ENCODE assay signal across 12 cellular contexts in the genomic region with DNA sequence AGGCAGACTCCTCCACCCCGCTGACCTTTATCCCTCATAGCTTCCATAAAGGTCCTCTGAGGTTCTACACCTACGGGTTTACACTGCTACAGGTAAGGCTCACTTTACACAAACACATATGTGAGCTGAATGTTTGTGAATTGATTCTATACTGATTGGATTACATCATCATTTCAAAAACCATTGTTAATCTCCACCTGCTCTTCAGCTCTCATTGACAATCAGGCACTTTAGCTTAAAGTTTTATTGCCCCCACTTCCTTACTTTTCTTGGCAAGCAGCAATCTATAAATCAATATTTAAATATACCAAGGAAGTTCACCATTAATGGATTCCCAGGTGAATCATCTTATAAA. TPM values are rescaled to one million over a fixed set of nuclear protein-coding genes. Genes with fewer than 3 reads are reported as not detected.
DNase-seq lines count a peak whose midpoint lies in the region; ATAC-seq and TF ChIP-seq lines count a peak whose summit lies in the region.
"Had no signal": no experiment of that assay in that cellular context is flagged by ENCODE, and none has a peak within 500 bp of the region (broad histone marks: within the 10 kb centered on the region; RNA-seq: fewer than 3 reads in every experiment).

No MANE protein-coding gene starts in this region.

- DNase-seq in Calu3, result no peak
- no peak for DNase-seq in effector CD8-positive, alpha-beta T cell (lab: John Stamatoyannopoulos, UW)
- DNase-seq: posterior cingulate gyrus, SHP77 treated with DMSO at 0.1 percent for 48 hours had no signal

- TF ChIP-seq CTCF in Calu3 (IDR thresholded peaks at IDR 0.05; ENCODE audit: unreplicated experiment), result no peak
- no peak for TF ChIP-seq CTCF in OCI-LY1 (IDR thresholded peaks at IDR 0.05; ENCODE audit: low read length)

- no peak overlapping the region for H3K4me3 ChIP-seq in BLaER1 treated with 17β-estradiol and CSF1 and Interleukin-3, amounts not matched to agents 10 nM and 100 nM
- H3K4me3 ChIP-seq in OCI-LY1 (ENCODE audit: low read depth, low read length, poor library complexity, severe bottlenecking) (no peak overlapping the region), iPS-20b (ENCODE audit: low read length) (peak overlapping the region; percentile 62; the same call in 1 of the 2 replicates)
- H3K4me3 ChIP-seq: cardiac muscle cell had no signal

- no peaks in the 10 kb centered on the region for H3K27me3 ChIP-seq in BLaER1 treated with 17β-estradiol and CSF1 and Interleukin-3, amounts not matched to agents 10 nM and 100 nM
- H3K27me3 ChIP-seq in OCI-LY1 (ENCODE audit: insufficient read depth, low read length) (no peaks in the 10 kb centered on the region; the same call in 1 of the 2 replicates), iPS-20b (ENCODE audit: insufficient read depth, low read length) (peaks cover 69% of the 10 kb centered on the region)

- H3K27ac ChIP-seq in BLaER1 treated with 17β-estradiol and CSF1 and Interleukin-3, amounts not matched to agents 10 nM and 100 nM, result peak overlapping the region in 9 of 11 experiments; percentile 88 to 97 (median 93); a peak in 18 of 22 replicates
- H3K27ac ChIP-seq in OCI-LY1 (ENCODE audit: low read depth, low read length, poor library complexity, severe bottlenecking), result peak overlapping the region; percentile 72
- no peak overlapping the region for H3K27ac ChIP-seq in iPS-20b (ENCODE audit: low read length)
- H3K27ac ChIP-seq: cardiac muscle cell had no signal

- no TSS peak for BruUV-seq in Calu3 (replicated peaks; lab: Mats Ljungman, UMichigan)

- peaks cover 3% of the 10 kb centered on the region for H3K9me3 Mint-ChIP-seq in Calu3 (ENCODE audit: low read depth, unreplicated experiment)

- no peak overlapping the region for H2AFZ ChIP-seq in OCI-LY1 (ENCODE audit: low read length)

- no peaks in the 10 kb centered on the region for H3K9me2 ChIP-seq in OCI-LY1 (ENCODE audit: low read depth, low read length)

- CTCF ChIA-PET in Calu3 (lab: Charles Lee), result interaction anchor here (0.7 to 2.3 kb wide), 3 partner anchors 12 to 169 kb away, joined by 3 to 10 read pairs (median 7); no protein-coding TSS in a partner anchor

- H3F3A ChIP-seq in OCI-LY1 (ENCODE audit: insufficient read depth, low read length), result no peaks in the 10 kb centered on the region

- peaks cover 30% of the 10 kb centered on the region for H3K36me3 Mint-ChIP-seq in Calu3 (ENCODE audit: insufficient read depth, unreplicated experiment)

- intact Hi-C loops in Calu3 (cut with micrococcal nuclease; ENCODE audit: unreplicated experiment), result loop anchor here (5.0 kb wide), 2 partner anchors 70 to 165 kb away; no protein-coding TSS in a partner anchor

- peak overlapping the region; percentile 79 for H3K4me3 Mint-ChIP-seq in Calu3 (ENCODE audit: low read depth, unreplicated experiment)

- no peaks in the 10 kb centered on the region for H4K20me1 ChIP-seq in BLaER1 treated with 17β-estradiol and CSF1 and Interleukin-3, amounts not matched to agents 10 nM and 100 nM
- H4K20me1 ChIP-seq in OCI-LY1 (ENCODE audit: insufficient read depth, low read length), result no peaks in the 10 kb centered on the region

- peaks cover 19% of the 10 kb centered on the region for H3K27me3 Mint-ChIP-seq in Calu3 (ENCODE audit: unreplicated experiment)

- H3K27ac Mint-ChIP-seq in Calu3 (ENCODE audit: unreplicated experiment), result peak overlapping the region; percentile 40

- peaks cover 83 to 97% (median 90%) of the 10 kb centered on the region in 10 experiments for H3K4me1 ChIP-seq in BLaER1 treated with 17β-estradiol and CSF1 and Interleukin-3, amounts not matched to agents 10 nM and 100 nM
- H3K4me1 ChIP-seq in OCI-LY1 (ENCODE audit: insufficient read depth, low read length, severe bottlenecking) (peaks cover 49% of the 10 kb centered on the region), iPS-20b (ENCODE audit: insufficient read depth, low read length) (peaks cover 44% of the 10 kb centered on the region)

- no peak for ATAC-seq in GM18868 (IDR thresholded peaks at IDR 0.05; ENCODE audit: unreplicated experiment)
- ATAC-seq in HG03460 (IDR thresholded peaks at IDR 0.05; ENCODE audit: unreplicated experiment), result no peak
- ATAC-seq in GM18873 (IDR thresholded peaks at IDR 0.05; ENCODE audit: low FRiP score, unreplicated experiment), result no peak

- peak overlapping the region in 7 of 11 experiments; percentile 79 to 89 (median 85); a peak in 13 of 22 replicates for H3K9ac ChIP-seq in BLaER1 treated with 17β-estradiol and CSF1 and Interleukin-3, amounts not matched to agents 10 nM and 100 nM
- H3K9ac ChIP-seq in OCI-LY1 (ENCODE audit: low read length), result no peak overlapping the region
- H3K9ac ChIP-seq in iPS-20b (ENCODE audit: low read depth, low read length), result peak overlapping the region; percentile 47; the same call in 1 of the 2 replicates

- H3K9me3 ChIP-seq in BLaER1 treated with 17β-estradiol and CSF1 and Interleukin-3, amounts not matched to agents 10 nM and 100 nM (replicated peaks in 1 of 11), result peaks cover 0 to 17% (median 9%) of the 10 kb centered on the region in 11 experiments; a peak in 16 of 22 replicates
- 0 out of 2 replicates have a peak, but pooled peaks cover 2% of the 10 kb centered on the region for H3K9me3 ChIP-seq in OCI-LY1 (ENCODE audit: low read length)
- H3K9me3 ChIP-seq in iPS-20b (ENCODE audit: insufficient read depth, low read depth, low read length), result no peaks in the 10 kb centered on the region

- H3K36me3 ChIP-seq in BLaER1 treated with 17β-estradiol and CSF1 and Interleukin-3, amounts not matched to agents 10 nM and 100 nM, result no peaks in the 10 kb centered on the region
- H3K36me3 ChIP-seq in OCI-LY1 (ENCODE audit: insufficient read depth, low read length) (no peaks in the 10 kb centered on the region), iPS-20b (ENCODE audit: insufficient read depth, low read depth, low read length) (no peaks in the 10 kb centered on the region)
- H3K36me3 ChIP-seq: cardiac muscle cell had no signal

- H3K79me2 ChIP-seq in OCI-LY1 (ENCODE audit: insufficient read depth, low read length), result no peaks in the 10 kb centered on the region

- H3K4me2 ChIP-seq in BLaER1 treated with 17β-estradiol and CSF1 and Interleukin-3, amounts not matched to agents 10 nM and 100 nM, result peak overlapping the region; percentile 85 to 98 (median 91)
- H3K4me2 ChIP-seq in OCI-LY1 (ENCODE audit: low read length), result peak overlapping the region; percentile 77; the same call in 1 of the 2 replicates

- H3K4me1 Mint-ChIP-seq in Calu3 (ENCODE audit: low read depth, unreplicated experiment), result peaks cover 34% of the 10 kb centered on the region

RNA-seq across cellular contexts. Expression of gene RGS16, which starts 12.9 kb away (rescaled TPM):
- 1.2 and 1.7 TPM in 2 replicates for total RNA-seq in Calu3 (2022)
- total RNA-seq: HT1080 had no signal

RNA-seq across cellular contexts. Expression of gene RNASEL, which starts 28.0 kb away (rescaled TPM):
- 7.0 and 10.0 TPM in 2 replicates for total RNA-seq in Calu3 (2022)
